ENCODE assay signal across 12 cellular contexts in genomic region chr17:36931697-36932382, GRCh38. TPM values are rescaled to one million over a fixed set of nuclear protein-coding genes. Genes with fewer than 3 reads are reported as not detected.
A peak's percentile ranks its signal among the peaks of the same experiment; 100 is the strongest.
DNase-seq lines count a peak whose midpoint lies in the region; ATAC-seq and TF ChIP-seq lines count a peak whose summit lies in the region.
"Had no signal": no experiment of that assay in that cellular context is flagged by ENCODE, and none has a peak within 500 bp of the region (broad histone marks: within the 10 kb centered on the region; RNA-seq: fewer than 3 reads in every experiment).

No MANE protein-coding gene starts in this region.

- DNase-seq in right cardiac atrium (peak in 1 of 3 donors; percentile 49), left ventricle myocardium superior (no peak), mesenchymal stem cell (no peak), upper lobe of right lung (peak; percentile 46), OCI-LY7 (ENCODE audit: low spot score) (no peak), uterus (no peak)
- DNase-seq in activated CD8-positive, alpha-beta memory T cell treated with anti-CD3 and anti-CD28 coated beads for 24 hours = no peak
- DNase-seq: central memory CD4-positive, alpha-beta T cell; DND-41; NCI-H2171 treated with DMSO at 0.1 percent for 48 hours; stimulated activated CD4-positive, alpha-beta T cell treated with anti-CD3 and anti-CD28 coated beads, Interleukin-2, amount 100 ng/mL, for 24 hours had no signal

- H3K27me3 ChIP-seq in right cardiac atrium (ENCODE audit: control insufficient read depth, insufficient read depth) (no peaks in the 10 kb centered on the region), mesenchymal stem cell (ENCODE audit: control insufficient read depth in 1 of 2, insufficient read depth in 1 of 2, low read length in 2 of 2) (peaks cover 79 to 99% of the 10 kb centered on the region in 2 experiments), upper lobe of right lung (peaks cover 100% of the 10 kb centered on the region), uterus (peaks cover 48 to 84% of the 10 kb centered on the region in 2 donors)

- ATAC-seq in right cardiac atrium = no peak
- no peak for ATAC-seq in left ventricle myocardium superior
- no peak for ATAC-seq in upper lobe of right lung

- H3K27ac ChIP-seq in right cardiac atrium (ENCODE audit: low read length) (no peak overlapping the region), mesenchymal stem cell (ENCODE audit: low read length, poor library complexity, severe bottlenecking) (no peak overlapping the region), upper lobe of right lung (no peak overlapping the region), OCI-LY7 (ENCODE audit: low read depth, low read length, poor library complexity, severe bottlenecking) (no peak overlapping the region), uterus (no peak overlapping the region)

- no peak overlapping the region for H2AFZ ChIP-seq in mesenchymal stem cell (ENCODE audit: low read depth, low read length)
- H2AFZ ChIP-seq in OCI-LY7 (ENCODE audit: low read length) = no peak overlapping the region

- no peaks in the 10 kb centered on the region for H3K36me3 Mint-ChIP-seq in activated naive CD8-positive, alpha-beta T cell

- H3K4me2 ChIP-seq in mesenchymal stem cell (ENCODE audit: low read length, poor library complexity, severe bottlenecking) (peak overlapping the region; percentile 27), OCI-LY7 (ENCODE audit: low read length) (no peak overlapping the region)

- H2BK12ac ChIP-seq in mesenchymal stem cell (ENCODE audit: low read length in 2 of 2) = no peak overlapping the region

- H3K4me3 Mint-ChIP-seq in activated naive CD8-positive, alpha-beta T cell = peak overlapping the region; percentile 77

- no peaks in the 10 kb centered on the region for H3K36me3 ChIP-seq in mesenchymal stem cell (ENCODE audit: control insufficient read depth in 1 of 2, insufficient read depth in 2 of 2, low read depth in 1 of 2, low read length in 2 of 2)
- H3K36me3 ChIP-seq in upper lobe of right lung = no peaks in the 10 kb centered on the region
- H3K36me3 ChIP-seq in OCI-LY7 (ENCODE audit: insufficient read depth, low read length) = no peaks in the 10 kb centered on the region
- H3K36me3 ChIP-seq in uterus = no peaks in the 10 kb centered on the region

- H3K9me3 Mint-ChIP-seq in activated naive CD8-positive, alpha-beta T cell (ENCODE audit: low read depth) = no peaks in the 10 kb centered on the region

- no peak overlapping the region for H3K9ac ChIP-seq in mesenchymal stem cell (ENCODE audit: low read length)

- BruUV-seq in OCI-LY7 (replicated peaks; lab: Mats Ljungman, UMichigan) = no TSS peak

- H2BK15ac ChIP-seq in mesenchymal stem cell (ENCODE audit: low read depth, poor library complexity, severe bottlenecking) = no peak overlapping the region

- CTCF ChIA-PET in OCI-LY7 (lab: Charles Lee; ENCODE audit: unreplicated experiment) = no interaction called here

- no peak overlapping the region for H2BK120ac ChIP-seq in mesenchymal stem cell (ENCODE audit: low read depth, low read length)

- H3K4me1 Mint-ChIP-seq in activated naive CD8-positive, alpha-beta T cell (ENCODE audit: low read depth) = peaks cover 55% of the 10 kb centered on the region

- H3K4me3 ChIP-seq in right cardiac atrium (ENCODE audit: low read length) = peak overlapping the region; percentile 26
- H3K4me3 ChIP-seq in mesenchymal stem cell (ENCODE audit: insufficient read depth in 1 of 2, low read depth in 1 of 2, low read length in 2 of 2) = peak overlapping the region in 1 of 2 experiments; percentile 53
- H3K4me3 ChIP-seq in upper lobe of right lung = peak overlapping the region; percentile 23
- H3K4me3 ChIP-seq in OCI-LY7 (ENCODE audit: low read depth, low read length, poor library complexity, severe bottlenecking) = no peak overlapping the region
- no peak overlapping the region for H3K4me3 ChIP-seq in uterus

- H3K4ac ChIP-seq in mesenchymal stem cell (ENCODE audit: low read depth in 1 of 2, low read length in 2 of 2) = no peak overlapping the region

- no peak overlapping the region for H3K14ac ChIP-seq in mesenchymal stem cell (ENCODE audit: low read length in 2 of 2)

- H3K4me1 ChIP-seq in right cardiac atrium (ENCODE audit: control insufficient read depth, insufficient read depth, low read length) (peaks cover 15% of the 10 kb centered on the region), mesenchymal stem cell (ENCODE audit: control insufficient read depth, insufficient read depth, low read depth, low read length) (peaks cover 49% of the 10 kb centered on the region), upper lobe of right lung (peaks cover 45% of the 10 kb centered on the region), OCI-LY7 (ENCODE audit: insufficient read depth, low read length, poor library complexity, severe bottlenecking) (peaks cover 15% of the 10 kb centered on the region), uterus (peaks cover 0 to 19% of the 10 kb centered on the region in 2 donors)

- no peak for TF ChIP-seq CTCF in upper lobe of right lung (IDR thresholded peaks at IDR 0.05)
- TF ChIP-seq CTCF in OCI-LY7 (conservative IDR thresholded peaks at IDR 0.05; ENCODE audit: low read length) = no peak
- TF ChIP-seq CTCF in uterus (IDR thresholded peaks at IDR 0.05) = no peak

- intact Hi-C loops in right cardiac atrium (cut with DNase I) = no loop called here
- intact Hi-C loops in left ventricle myocardium superior (cut with micrococcal nuclease) = no loop called here
- intact Hi-C loops in upper lobe of right lung (cut with DNase I) = no loop called here
- intact Hi-C loops in OCI-LY7 (cut with micrococcal nuclease; ENCODE audit: unreplicated experiment) = no loop called here
- intact Hi-C loops in uterus (cut with DNase I; ENCODE audit: low total_unique reads) = no loop called here

- no peak overlapping the region for H4K91ac ChIP-seq in mesenchymal stem cell (ENCODE audit: low read length)

- H4K20me1 ChIP-seq in OCI-LY7 (ENCODE audit: insufficient read depth, low read length) = no peaks in the 10 kb centered on the region

- H4K8ac ChIP-seq in mesenchymal stem cell (ENCODE audit: low read length) = no peak overlapping the region

- no peaks in the 10 kb centered on the region for H3K9me3 ChIP-seq in right cardiac atrium (ENCODE audit: control insufficient read depth, low read length)
- peaks cover 3% of the 10 kb centered on the region for H3K9me3 ChIP-seq in mesenchymal stem cell (ENCODE audit: control insufficient read depth, low read length)
- H3K9me3 ChIP-seq in upper lobe of right lung = no peaks in the 10 kb centered on the region
- H3K9me3 ChIP-seq in OCI-LY7 (ENCODE audit: low read length) = no peaks in the 10 kb centered on the region
- no peaks in the 10 kb centered on the region for H3K9me3 ChIP-seq in uterus

- H3K79me1 ChIP-seq in mesenchymal stem cell (replicated peaks; ENCODE audit: low read length, poor library complexity, severe bottlenecking) = no peaks in the 10 kb centered on the region

- no peak overlapping the region for H2BK5ac ChIP-seq in mesenchymal stem cell (ENCODE audit: low read depth, low read length, poor library complexity, severe bottlenecking)

- no peaks in the 10 kb centered on the region for H3K79me2 ChIP-seq in OCI-LY7 (ENCODE audit: insufficient read depth, low read depth, low read length)

- H3K23ac ChIP-seq in mesenchymal stem cell (ENCODE audit: low read length in 2 of 2) = no peak overlapping the region

- no peaks in the 10 kb centered on the region for H3K9me2 ChIP-seq in OCI-LY7 (ENCODE audit: insufficient read depth, low read length)

- no peak overlapping the region for H3K27ac Mint-ChIP-seq in activated naive CD8-positive, alpha-beta T cell

- TF ChIP-seq POLR2A in uterus (IDR thresholded peaks at IDR 0.05) = no peak

- H3K18ac ChIP-seq in mesenchymal stem cell (ENCODE audit: low read depth in 1 of 2, low read length in 2 of 2) = no peak overlapping the region

- WGBS in right cardiac atrium = 9% methylated on average over 30 of the region's 30 CpGs
- WGBS in mesenchymal stem cell = 37% methylated on average over 27 of the region's 30 CpGs

- peaks cover 62% of the 10 kb centered on the region for H3K27me3 Mint-ChIP-seq in activated naive CD8-positive, alpha-beta T cell

- POLR2A ChIA-PET in OCI-LY7 (lab: Charles Lee) = interaction anchor here (0.6 kb wide), 1 partner anchor 440 kb away, joined by 3 read pairs; no protein-coding TSS in a partner anchor

- no peak overlapping the region for H2AK5ac ChIP-seq in mesenchymal stem cell (ENCODE audit: low read length, severe bottlenecking)

RNA-seq across cellular contexts. Expression of gene LHX1, which starts 5.4 kb away (rescaled TPM):
- total RNA-seq in right cardiac atrium (not detected), left ventricle myocardium superior (not detected), upper lobe of right lung (not detected), OCI-LY7 (2022) (not detected in 2 replicates), uterus (1 to 10 TPM in 1 of 4 donors, not detected in 3; 2.8 TPM)
- not detected for polyA plus RNA-seq in right cardiac atrium
- not detected for polyA plus RNA-seq in mesenchymal stem cell (2013, experiment 1 of 2)
- polyA plus RNA-seq in mesenchymal stem cell (2013, experiment 2 of 2) = not detected
- not detected in 2 replicates for total RNA-seq in OCI-LY7 (2014; rRNA removed; shearing (Covaris generic))

RNA-seq across cellular contexts. Expression of gene AATF, which starts 16.9 kb away (rescaled TPM):
- total RNA-seq in right cardiac atrium (10 to 100 TPM; 22.2 to 32.9 (median 24.5) TPM), left ventricle myocardium superior (26.1 TPM), upper lobe of right lung (42.8 TPM), OCI-LY7 (2022) (88.0 and 94.3 TPM in 2 replicates), uterus (10 to 100 TPM in 3 of 4 donors, 1 to 10 TPM in 1; 10.0 to 48.2 (median 30.3) TPM)
- polyA plus RNA-seq in right cardiac atrium = 19.9 TPM
- polyA plus RNA-seq in mesenchymal stem cell (2013, experiment 1 of 2) = 57.8 TPM
- 57.0 TPM for polyA plus RNA-seq in mesenchymal stem cell (2013, experiment 2 of 2)
- 71.7 and 83.5 TPM in 2 replicates for total RNA-seq in OCI-LY7 (2014; rRNA removed; shearing (Covaris generic))

Comparison
In these comparisons a context has a peak if more than half of its experiments do, and no peak if none do; other contexts are left out.
1. H3K4me3 ChIP-seq: peak in right cardiac atrium (single experiment) and upper lobe of right lung (single experiment); none in OCI-LY7 (single experiment) and uterus (0 of 2).